ENCODE assay signal across 17 cellular contexts in genomic region chr7:4699897-4700296, GRCh38. TPM values are rescaled to one million over a fixed set of nuclear protein-coding genes. Genes with fewer than 3 reads are reported as not detected.
DNase-seq lines count a peak whose midpoint lies in the region; ATAC-seq and TF ChIP-seq lines count a peak whose summit lies in the region.
"Had no signal": no experiment of that assay in that cellular context is flagged by ENCODE, and none has a peak within 500 bp of the region (broad histone marks: within the 10 kb centered on the region; RNA-seq: fewer than 3 reads in every experiment).

No MANE protein-coding gene starts in this region.

- H3K14ac ChIP-seq in neuronal stem cell (ENCODE audit: low read length) = no peak overlapping the region

- H3K4me3 ChIP-seq in brain microvascular endothelial cell (ENCODE audit: low read depth, low read length) (no peak overlapping the region), uterus (no peak overlapping the region), left ventricle myocardium inferior (no peak overlapping the region), neuronal stem cell (ENCODE audit: low read length in 2 of 2) (no peak overlapping the region)
- H3K4me3 ChIP-seq: lung, PC-9 had no signal

- TF ChIP-seq CTCF in brain microvascular endothelial cell (IDR thresholded peaks at IDR 0.05; ENCODE audit: low read depth, low read length, missing control alignments) (no peak), nephron (IDR thresholded peaks at IDR 0.05; ENCODE audit: unreplicated experiment in 3 of 3) (no peak), uterus (IDR thresholded peaks at IDR 0.05) (no peak), left ventricle myocardium inferior (IDR thresholded peaks at IDR 0.05; ENCODE audit: borderline replicate concordance) (no peak)

- H3K27ac Mint-ChIP-seq in activated T-cell treated with anti-CD3 and anti-CD28 coated beads, Interleukin-2, amount 50 U/mL, for 24 hours = peak overlapping the region; percentile 6
- no peak overlapping the region for H3K27ac Mint-ChIP-seq in activated T-cell treated with anti-CD3 and anti-CD28 coated beads, Interleukin-2, amount 50 U/mL, for 72 hours
- H3K27ac Mint-ChIP-seq in nephron = peak overlapping the region; percentile 58 to 79 (median 63)

- no peak for ATAC-seq in activated T-cell treated with anti-CD3 and anti-CD28 coated beads, Interleukin-2, amount 50 U/mL, for 72 hours (replicated peaks in 1 of 2)

- H3K4ac ChIP-seq in neuronal stem cell (ENCODE audit: low read length) = no peak overlapping the region

- H3K18ac ChIP-seq in neuronal stem cell (ENCODE audit: low read length) = no peak overlapping the region

- H2BK5ac ChIP-seq in neuronal stem cell (ENCODE audit: low read length) = no peak overlapping the region

- H2AFZ ChIP-seq in neuronal stem cell (ENCODE audit: low read length) = no peak overlapping the region
- H2AFZ ChIP-seq: PC-9 had no signal

- no peak overlapping the region for H3K4me3 Mint-ChIP-seq in activated T-cell treated with anti-CD3 and anti-CD28 coated beads, Interleukin-2, amount 50 U/mL, for 24 hours
- no peak overlapping the region for H3K4me3 Mint-ChIP-seq in activated T-cell treated with anti-CD3 and anti-CD28 coated beads, Interleukin-2, amount 50 U/mL, for 72 hours
- H3K4me3 Mint-ChIP-seq in nephron = no peak overlapping the region
- H3K4me3 Mint-ChIP-seq: CD14-positive monocyte had no signal

- DNase-seq in activated T-cell treated with anti-CD3 and anti-CD28 coated beads, Interleukin-2, amount 50 U/mL, for 24 hours = no peak
- no peak for DNase-seq in activated T-cell treated with anti-CD3 and anti-CD28 coated beads, Interleukin-2, amount 50 U/mL, for 72 hours
- DNase-seq in brain microvascular endothelial cell = no peak
- no peak for DNase-seq in uterus
- DNase-seq in NCI-H748 treated with DMSO at 0.1 percent for 48 hours (lab: John Stamatoyannopoulos, UW) = no peak
- no peak for DNase-seq in left ventricle myocardium inferior
- DNase-seq in neuronal stem cell (ENCODE audit: low spot score) = no peak
- DNase-seq: activated CD8-positive, alpha-beta memory T cell treated with anti-CD3 and anti-CD28 coated beads for 24 hours; activated effector memory CD4-positive, alpha-beta T cell treated with Interleukin-2 at 50 U/mL for 16 hours; effector CD8-positive, alpha-beta T cell; PC-9; WERI-Rb-1 had no signal

- no peak overlapping the region for H2BK120ac ChIP-seq in neuronal stem cell (ENCODE audit: low read depth, low read length)

- no peak overlapping the region for H4K8ac ChIP-seq in neuronal stem cell (ENCODE audit: low read depth, low read length)

- H3K4me1 Mint-ChIP-seq in activated T-cell treated with anti-CD3 and anti-CD28 coated beads, Interleukin-2, amount 50 U/mL, for 24 hours (ENCODE audit: low read depth) = peaks cover 61% of the 10 kb centered on the region
- peaks cover 20% of the 10 kb centered on the region for H3K4me1 Mint-ChIP-seq in activated T-cell treated with anti-CD3 and anti-CD28 coated beads, Interleukin-2, amount 50 U/mL, for 72 hours (ENCODE audit: low read depth)
- peaks cover 43% of the 10 kb centered on the region for H3K4me1 Mint-ChIP-seq in nephron

- intact Hi-C loops in uterus (cut with DNase I; ENCODE audit: low total_unique reads) = no loop called here
- intact Hi-C loops in left ventricle myocardium inferior (cut with micrococcal nuclease) = no loop called here

- H3K9me3 ChIP-seq in uterus (no peaks in the 10 kb centered on the region), left ventricle myocardium inferior (replicated peaks) (no peaks in the 10 kb centered on the region), neuronal stem cell (replicated peaks in 1 of 2; ENCODE audit: control insufficient read depth in 2 of 2, insufficient read depth in 1 of 2, low read depth in 1 of 2, low read length in 2 of 2) (no peaks in the 10 kb centered on the region)

- no peak overlapping the region for H4K91ac ChIP-seq in neuronal stem cell (ENCODE audit: low read depth, low read length, poor library complexity)

- no peaks in the 10 kb centered on the region for H3K9me3 Mint-ChIP-seq in activated T-cell treated with anti-CD3 and anti-CD28 coated beads, Interleukin-2, amount 50 U/mL, for 24 hours
- no peaks in the 10 kb centered on the region for H3K9me3 Mint-ChIP-seq in activated T-cell treated with anti-CD3 and anti-CD28 coated beads, Interleukin-2, amount 50 U/mL, for 72 hours
- no peaks in the 10 kb centered on the region for H3K9me3 Mint-ChIP-seq in nephron
- H3K9me3 Mint-ChIP-seq: CD14-positive monocyte had no signal

- H3K36me3 ChIP-seq in brain microvascular endothelial cell (replicated peaks) (no peaks in the 10 kb centered on the region), uterus (no peaks in the 10 kb centered on the region), left ventricle myocardium inferior (no peaks in the 10 kb centered on the region), neuronal stem cell (replicated peaks in 1 of 2; ENCODE audit: control insufficient read depth in 2 of 2, insufficient read depth in 2 of 2, low read length in 2 of 2) (peaks cover 0 to 5% of the 10 kb centered on the region in 2 donors)
- H3K36me3 ChIP-seq: WERI-Rb-1 had no signal

- no peak for TF ChIP-seq POLR2A in uterus (IDR thresholded peaks at IDR 0.05)

- no peak overlapping the region for H2BK12ac ChIP-seq in neuronal stem cell (ENCODE audit: low read length)

- H3K79me1 ChIP-seq in neuronal stem cell (ENCODE audit: low read depth, low read length) = peaks cover 8% of the 10 kb centered on the region

- H3K27me3 ChIP-seq in brain microvascular endothelial cell (replicated peaks) (no peaks in the 10 kb centered on the region), uterus (no peaks in the 10 kb centered on the region), left ventricle myocardium inferior (ENCODE audit: low read depth) (no peaks in the 10 kb centered on the region), neuronal stem cell (ENCODE audit: control insufficient read depth in 3 of 3, insufficient read depth in 3 of 3, low read depth in 1 of 3, low read length in 3 of 3) (no peaks in the 10 kb centered on the region)

- in situ Hi-C loops in brain microvascular endothelial cell (cut with HindIII; ENCODE audit: low pct_ligation_motif_present, low sequenced_read_pairs) = no loop called here

- H3K9ac ChIP-seq in neuronal stem cell (ENCODE audit: low read depth, low read length, poor library complexity) = no peak overlapping the region
- H3K9ac ChIP-seq: KMS-11 had no signal

- no peak overlapping the region for H2AK5ac ChIP-seq in neuronal stem cell (ENCODE audit: low read depth, low read length)

- no CpG with 5 or more reads among the region's 9 CpGs for WGBS in neuronal stem cell (ENCODE audit: extremely low coverage in 2 of 2, insufficient read length in 2 of 2, insufficient replicate concordance in 1 of 2), 2 donors

- H3K27ac ChIP-seq in brain microvascular endothelial cell = peak overlapping the region; percentile 88
- peak overlapping the region; percentile 50 to 54 for H3K27ac ChIP-seq in uterus
- H3K27ac ChIP-seq in left ventricle myocardium inferior (replicated peaks) = no peak overlapping the region
- no peak overlapping the region for H3K27ac ChIP-seq in neuronal stem cell (replicated peaks; ENCODE audit: low read length)
- H3K27ac ChIP-seq: HL-60, KMS-11, PC-9, WERI-Rb-1 had no signal

- H3K4me1 ChIP-seq in uterus (peaks cover 5 to 7% of the 10 kb centered on the region in 2 donors), left ventricle myocardium inferior (peaks cover 65% of the 10 kb centered on the region), neuronal stem cell (ENCODE audit: control insufficient read depth in 2 of 2, insufficient read depth in 1 of 2, low read depth in 1 of 2, low read length in 2 of 2) (peaks cover 2 to 7% of the 10 kb centered on the region in 2 donors)

- H2BK15ac ChIP-seq in neuronal stem cell (ENCODE audit: low read length) = no peak overlapping the region

- no peak overlapping the region for H3K23ac ChIP-seq in neuronal stem cell (ENCODE audit: low read depth, low read length, poor library complexity)

- no peak overlapping the region for H3K4me2 ChIP-seq in neuronal stem cell (ENCODE audit: insufficient read depth, low read length, poor library complexity, severe bottlenecking)
- H3K4me2 ChIP-seq: KMS-11, PC-9 had no signal

- no peaks in the 10 kb centered on the region for H3K27me3 Mint-ChIP-seq in activated T-cell treated with anti-CD3 and anti-CD28 coated beads, Interleukin-2, amount 50 U/mL, for 24 hours
- H3K27me3 Mint-ChIP-seq in activated T-cell treated with anti-CD3 and anti-CD28 coated beads, Interleukin-2, amount 50 U/mL, for 72 hours (ENCODE audit: low read depth) = no peaks in the 10 kb centered on the region
- H3K27me3 Mint-ChIP-seq in nephron (ENCODE audit: low read depth) = no peaks in the 10 kb centered on the region

- H3K36me3 Mint-ChIP-seq in activated T-cell treated with anti-CD3 and anti-CD28 coated beads, Interleukin-2, amount 50 U/mL, for 24 hours (ENCODE audit: low read depth) = peaks cover 13% of the 10 kb centered on the region
- no peaks in the 10 kb centered on the region for H3K36me3 Mint-ChIP-seq in activated T-cell treated with anti-CD3 and anti-CD28 coated beads, Interleukin-2, amount 50 U/mL, for 72 hours (ENCODE audit: insufficient read depth in 2 of 2)
- no peaks in the 10 kb centered on the region for H3K36me3 Mint-ChIP-seq in nephron (ENCODE audit: low read depth)

RNA-seq across cellular contexts. Expression of gene FOXK1, which starts 17.8 kb away (rescaled TPM):
- total RNA-seq in activated T-cell treated with anti-CD3 and anti-CD28 coated beads, Interleukin-2, amount 50 U/mL, for 72 hours = 10 to 100 TPM; 38.6 to 41.0 TPM
- 10 to 100 TPM in 3 of 4 donors, 1 to 10 TPM in 1; 9.0 to 64.1 (median 21.5) TPM for total RNA-seq in uterus
- total RNA-seq in left ventricle myocardium inferior = 18.3 TPM
- 7.6 TPM for polyA plus RNA-seq in neuronal stem cell (2013, experiment 1 of 2)
- 8.2 TPM for polyA plus RNA-seq in neuronal stem cell (2013, experiment 2 of 2)

Comparison
In these comparisons a context has a peak if more than half of its experiments do, and no peak if none do; other contexts are left out.
1. H3K27ac ChIP-seq: peak in brain microvascular endothelial cell (single experiment) and uterus (2 of 2); none in left ventricle myocardium inferior (single experiment) and neuronal stem cell (single experiment).